ENCODE assay signal across 15 cellular contexts in genomic region chr7:118250860-118251494, GRCh38. TPM values are rescaled to one million over a fixed set of nuclear protein-coding genes. Genes with fewer than 3 reads are reported as not detected.
A peak's percentile ranks its signal among the peaks of the same experiment; 100 is the strongest.
DNase-seq lines count a peak whose midpoint lies in the region; ATAC-seq and TF ChIP-seq lines count a peak whose summit lies in the region.
"Had no signal": no experiment of that assay in that cellular context is flagged by ENCODE, and none has a peak within 500 bp of the region (broad histone marks: within the 10 kb centered on the region; RNA-seq: fewer than 3 reads in every experiment).

No MANE protein-coding gene starts in this region.

- H3K27ac ChIP-seq in OCI-LY3 (ENCODE audit: low read length) (no peak overlapping the region), heart left ventricle (no peak overlapping the region)
- H3K27ac ChIP-seq: breast epithelium, skin epidermis, thoracic aorta had no signal

- no peak for TF ChIP-seq POLR2A in heart left ventricle (IDR thresholded peaks at IDR 0.05)

- no peak overlapping the region for H3K4me2 ChIP-seq in OCI-LY3 (ENCODE audit: low read length)

- no peaks in the 10 kb centered on the region for H3K9me3 ChIP-seq in OCI-LY3 (ENCODE audit: insufficient read depth, low read length)
- peaks cover 0 to 5% (median 0%) of the 10 kb centered on the region in 12 donors for H3K9me3 ChIP-seq in heart left ventricle
- H3K9me3 ChIP-seq in MG63: no peaks in the 10 kb centered on the region
- H3K9me3 ChIP-seq: breast epithelium, thoracic aorta had no signal

- DNase-seq in choroid plexus epithelial cell (ENCODE audit: low read depth): peak; percentile 11
- DNase-seq in renal cortical epithelial cell (ENCODE audit: low read depth): peak; percentile 9
- DNase-seq in heart left ventricle: no peak
- DNase-seq in MG63: no peak
- DNase-seq: activated B cell treated with CpG ODN at 0.5 μM for 24 hours; activated T-cell treated with anti-CD3 and anti-CD28 coated beads, Interleukin-2, amount 50 U/mL, for 1 hour; DMS153; naive B cell had no signal

- H3K4me3 ChIP-seq in OCI-LY3 (ENCODE audit: low read length) (no peak overlapping the region), choroid plexus epithelial cell (ENCODE audit: low read depth, low read length) (no peak overlapping the region), heart left ventricle (no peak overlapping the region), MG63 (no peak overlapping the region)
- H3K4me3 ChIP-seq: breast epithelium, skin epidermis, thoracic aorta had no signal

- H3K79me2 ChIP-seq in OCI-LY3 (ENCODE audit: low read length): no peaks in the 10 kb centered on the region

- no peaks in the 10 kb centered on the region for H4K20me1 ChIP-seq in OCI-LY3 (ENCODE audit: insufficient read depth, low read length)

- ATAC-seq in GM21576 (IDR thresholded peaks at IDR 0.05; ENCODE audit: unreplicated experiment) (no peak), heart left ventricle (no peak)
- ATAC-seq: esophagus mucosa had no signal

- no peaks in the 10 kb centered on the region for H3K36me3 ChIP-seq in OCI-LY3 (replicated peaks; ENCODE audit: low read depth, low read length)
- no peaks in the 10 kb centered on the region for H3K36me3 ChIP-seq in heart left ventricle
- no peaks in the 10 kb centered on the region for H3K36me3 ChIP-seq in MG63
- H3K36me3 ChIP-seq: breast epithelium, thoracic aorta had no signal

- peaks cover 14% of the 10 kb centered on the region for H3K4me1 ChIP-seq in OCI-LY3 (ENCODE audit: low read length)
- no peaks in the 10 kb centered on the region for H3K4me1 ChIP-seq in heart left ventricle
- H3K4me1 ChIP-seq: breast epithelium had no signal

- intact Hi-C loops in heart left ventricle (cut with DNase I): no loop called here

- 76 to 88% (median 83%) methylated on average over 4 of the region's 4 CpGs for WGBS in heart left ventricle, 4 donors

- H3K9ac ChIP-seq in OCI-LY3 (ENCODE audit: low read length): no peak overlapping the region

- H2AFZ ChIP-seq in OCI-LY3 (ENCODE audit: low read depth, low read length): no peak overlapping the region

- TF ChIP-seq CTCF in GM12873 (IDR thresholded peaks at IDR 0.05; ENCODE audit: insufficient read depth, low read depth, low read length, missing control alignments): peak; percentile 19
- TF ChIP-seq CTCF in OCI-LY3 (IDR thresholded peaks at IDR 0.05; ENCODE audit: low read depth, low read length): peak; percentile 60
- peak; percentile 50 for TF ChIP-seq CTCF in choroid plexus epithelial cell (conservative IDR thresholded peaks at IDR 0.05; ENCODE audit: low read depth, low read length)
- TF ChIP-seq CTCF in heart left ventricle (IDR thresholded peaks at IDR 0.05): no peak

- H3K27me3 ChIP-seq in OCI-LY3 (ENCODE audit: low read depth, low read length) (no peaks in the 10 kb centered on the region), heart left ventricle (no peaks in the 10 kb centered on the region), MG63 (no peaks in the 10 kb centered on the region)
- H3K27me3 ChIP-seq: breast epithelium had no signal

RNA-seq across cellular contexts. Expression of gene ANKRD7, which starts 26.5 kb away (rescaled TPM):
- total RNA-seq in renal cortical epithelial cell (3.6 and 4.6 TPM in 2 replicates), heart left ventricle (under 1 TPM in 6 of 9 donors, not detected in 3; 0.23 to 0.49 (median 0.43) TPM)
- 1 to 10 TPM in 1 of 2 donors, not detected in 1; 1.3 TPM for polyA plus RNA-seq in heart left ventricle
- not detected in 2 replicates for total RNA-seq in MG63 (2014; rRNA removed; shearing (Covaris generic); ENCODE audit: low replicate concordance)
- total RNA-seq: activated B cell treated with CpG ODN at 0.5 μM for 24 hours, esophagus mucosa had no signal

Comparison
In these comparisons a context has a peak if more than half of its experiments do, and no peak if none do; other contexts are left out.
1. CTCF ChIP-seq: peak in GM12873 (single experiment), OCI-LY3 (single experiment) and choroid plexus epithelial cell (single experiment); none in heart left ventricle (0 of 12).
2. DNase-seq: peak in choroid plexus epithelial cell (single experiment) and renal cortical epithelial cell (single experiment); none in heart left ventricle (0 of 5) and MG63 (single experiment).